In genomic region chr20:57346477-57346876, GRCh38 we compare ENCODE assay signal across 8 cellular contexts. TPM values are rescaled to one million over a fixed set of nuclear protein-coding genes. Genes with fewer than 3 reads are reported as not detected.
DNase-seq lines count a peak whose midpoint lies in the region; ATAC-seq and TF ChIP-seq lines count a peak whose summit lies in the region.

No MANE protein-coding gene starts in this region.

- H3K9me3 ChIP-seq in Loucy (ENCODE audit: insufficient read depth, low read depth, low read length) (no peaks in the 10 kb centered on the region), cardiac muscle cell (ENCODE audit: low read depth) (no peaks in the 10 kb centered on the region)

- ATAC-seq in SK-N-SH treated with all-trans-retinoic acid at 6 μM for 48 hours (peak; percentile 76), HG03039 (IDR thresholded peaks at IDR 0.05; ENCODE audit: unreplicated experiment) (no peak), GM19351 (IDR thresholded peaks at IDR 0.05; ENCODE audit: unreplicated experiment) (no peak)

- H3K9ac ChIP-seq in Loucy (ENCODE audit: low read depth, low read length, poor library complexity, severe bottlenecking): no peak overlapping the region

- H4K20me1 ChIP-seq in Loucy (ENCODE audit: insufficient read depth, low read length, poor library complexity, severe bottlenecking): peaks cover 4% of the 10 kb centered on the region

- DNase-seq in GM03348 (ENCODE audit: low spot score) (peak; percentile 77), cardiac muscle cell (ENCODE audit: low read depth in 1 of 2, low spot score in 1 of 2) (peak; percentile 79 to 87), renal cortical epithelial cell (ENCODE audit: low read depth) (peak; percentile 69)
- DNase-seq in activated naive CD4-positive, alpha-beta T cell treated with anti-CD3 and anti-CD28 coated beads, Interleukin-2, amount 50 U/mL, for 16 hours: peak; percentile 72

- H3K4me2 ChIP-seq in Loucy (ENCODE audit: low read depth, low read length, poor library complexity, severe bottlenecking): no peak overlapping the region

- H3K36me3 ChIP-seq in Loucy (ENCODE audit: insufficient read depth, low read length) (no peaks in the 10 kb centered on the region), cardiac muscle cell (no peaks in the 10 kb centered on the region)

- H2AFZ ChIP-seq in Loucy (ENCODE audit: low read length): no peak overlapping the region

- no peak overlapping the region for H3K4me3 ChIP-seq in Loucy (ENCODE audit: low read length, poor library complexity, severe bottlenecking)
- H3K4me3 ChIP-seq in cardiac muscle cell: no peak overlapping the region

- H3K27ac ChIP-seq in cardiac muscle cell: no peak overlapping the region

- H3K4me1 ChIP-seq in Loucy (ENCODE audit: insufficient read depth, low read length, poor library complexity, severe bottlenecking) (no peaks in the 10 kb centered on the region), cardiac muscle cell (ENCODE audit: low read depth) (peaks cover 4% of the 10 kb centered on the region)

- TF ChIP-seq CTCF in Loucy (conservative IDR thresholded peaks at IDR 0.05; ENCODE audit: low read length): peak; percentile 94
- TF ChIP-seq CTCF in cardiac muscle cell (IDR thresholded peaks at IDR 0.05; ENCODE audit: low read depth, low read length): peak; percentile 67

- H3K79me2 ChIP-seq in Loucy (ENCODE audit: insufficient read depth, low read length): peaks cover 5% of the 10 kb centered on the region

- H3K27me3 ChIP-seq in Loucy (ENCODE audit: insufficient read depth, low read length, poor library complexity, severe bottlenecking) (no peaks in the 10 kb centered on the region), cardiac muscle cell (no peaks in the 10 kb centered on the region)

- no peaks in the 10 kb centered on the region for H3K9me2 ChIP-seq in Loucy (replicated peaks; ENCODE audit: low read depth, low read length)

- no peaks in the 10 kb centered on the region for H3F3A ChIP-seq in Loucy (ENCODE audit: low read depth)

TF ChIP-seq in SK-N-SH treated with all-trans-retinoic acid at 6 μM for 48 hours, 23 proteins besides CTCF, POLR2A, EP300 and RAD21:
- TF ChIP-seq SNAI2 (CRISPR knock-in tag; IDR thresholded peaks at IDR 0.05) (no peak), PPARA (CRISPR knock-in tag; IDR thresholded peaks at IDR 0.05; ENCODE audit: borderline replicate concordance) (no peak), RARB (CRISPR knock-in tag; IDR thresholded peaks at IDR 0.05) (no peak), TOX (CRISPR knock-in tag; IDR thresholded peaks at IDR 0.05; ENCODE audit: borderline replicate concordance) (no peak), ISL1 (CRISPR knock-in tag; IDR thresholded peaks at IDR 0.05) (no peak), ZFP30 (CRISPR knock-in tag; IDR thresholded peaks at IDR 0.05) (no peak), ZNF70 (CRISPR knock-in tag; IDR thresholded peaks at IDR 0.05) (no peak), GLIS3 (CRISPR knock-in tag; IDR thresholded peaks at IDR 0.05) (no peak)

RNA-seq across cellular contexts. Expression of gene RAE1, which starts 4.6 kb away (rescaled TPM):
- 34.2 and 46.1 TPM in 2 replicates for total RNA-seq in cardiac muscle cell
- polyA plus RNA-seq in cardiac muscle cell: 72.4 and 74.1 TPM in 2 replicates
- 22.4 and 61.1 TPM in 2 replicates for total RNA-seq in renal cortical epithelial cell

RNA-seq across cellular contexts. Expression of gene SPO11, which starts 16.9 kb away (rescaled TPM):
- total RNA-seq in cardiac muscle cell: not detected in 2 replicates
- polyA plus RNA-seq in cardiac muscle cell: not detected in 2 replicates
- total RNA-seq in renal cortical epithelial cell: not detected in 2 replicates

RNA-seq across cellular contexts. Expression of gene RBM38, which starts 44.7 kb away (rescaled TPM):
- total RNA-seq in cardiac muscle cell (420 and 625 TPM in 2 replicates), renal cortical epithelial cell (13.0 and 14.8 TPM in 2 replicates)
- polyA plus RNA-seq in cardiac muscle cell: 404 and 626 TPM in 2 replicates

Comparison
In these comparisons a context has a peak if more than half of its experiments do, and no peak if none do; other contexts are left out.
1. RNA of gene RBM38, which starts 44.7 kb away (total RNA-seq): 420 to 625 TPM in cardiac muscle cell; 13.0 to 14.8 TPM in renal cortical epithelial cell; every median in the first group is over 10 times any median in the second.
2. Peak in every context shown above with its lines, with median percentiles within 50 percentile points of each other: DNase-seq.